Comparison of ENCODE assay signal across 20 cellular contexts in the genomic region with DNA sequence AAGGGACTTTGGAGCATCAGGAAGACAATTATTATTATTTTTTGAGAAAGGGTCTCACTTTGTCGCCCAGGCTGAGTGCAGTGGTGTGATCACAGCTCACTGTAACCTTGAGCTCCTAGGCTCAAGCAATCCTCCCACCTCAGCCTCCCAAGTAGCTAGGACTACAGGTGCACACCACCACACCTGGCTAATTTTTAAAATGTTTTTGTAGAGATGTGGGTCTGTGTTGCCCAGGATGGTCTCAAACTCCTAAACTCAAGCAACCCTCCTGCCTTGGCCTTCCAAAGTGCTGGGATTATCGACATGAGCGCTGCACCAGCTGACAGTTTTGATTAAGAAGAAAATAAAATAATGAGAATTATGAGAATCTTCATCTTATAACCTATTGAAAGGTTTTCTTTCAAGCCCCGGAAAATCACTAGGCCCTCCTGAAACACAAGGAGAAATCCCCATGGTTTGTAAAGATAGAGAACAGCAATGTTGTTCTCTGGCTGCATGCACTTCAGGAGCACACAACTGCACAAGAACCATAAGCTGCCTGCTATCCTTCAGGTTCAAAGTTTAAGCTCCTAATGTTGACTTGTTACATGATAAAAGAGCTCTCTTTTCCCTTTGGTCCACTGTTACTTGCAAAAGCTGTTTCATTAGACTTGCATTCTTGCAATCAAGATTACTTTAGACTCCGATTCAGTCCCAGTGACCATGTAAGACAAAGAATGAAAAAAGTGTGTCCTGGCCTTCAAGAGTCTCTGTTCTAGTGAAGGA. TPM values are rescaled to one million over a fixed set of nuclear protein-coding genes. Genes with fewer than 3 reads are reported as not detected.
DNase-seq lines count a peak whose midpoint lies in the region; ATAC-seq and TF ChIP-seq lines count a peak whose summit lies in the region.
"Had no signal": no experiment of that assay in that cellular context is flagged by ENCODE, and none has a peak within 500 bp of the region (broad histone marks: within the 10 kb centered on the region; RNA-seq: fewer than 3 reads in every experiment).

No MANE protein-coding gene starts in this region.

- CTCF ChIA-PET in WTC11 (lab: Charles Lee), result no interaction called here

- H3K4me1 Mint-ChIP-seq in WTC11 (peaks cover 8% of the 10 kb centered on the region), immature natural killer cell (peaks cover 71 to 82% of the 10 kb centered on the region in 2 donors), mesothelial cell of epicardium (peaks cover 25% of the 10 kb centered on the region)

- TF ChIP-seq CTCF in WTC11 (IDR thresholded peaks at IDR 0.05) (no peak), mesothelial cell of epicardium (IDR thresholded peaks at IDR 0.05; ENCODE audit: unreplicated experiment) (no peak)

- POLR2A ChIA-PET in WTC11 (lab: Charles Lee), result no interaction called here

- H3K9me3 Mint-ChIP-seq in WTC11, result no peaks in the 10 kb centered on the region
- H3K9me3 Mint-ChIP-seq in immature natural killer cell, result no peaks in the 10 kb centered on the region
- no peaks in the 10 kb centered on the region for H3K9me3 Mint-ChIP-seq in mesothelial cell of epicardium

- DNase-seq in WTC11 (ENCODE audit: low spot score), result no peak
- no peak for DNase-seq in immature natural killer cell
- no peak for DNase-seq in mesothelial cell of epicardium (ENCODE audit: low spot score in 2 of 2, unreplicated experiment in 2 of 2)
- no peak for DNase-seq in NCI-H1930 (lab: John Stamatoyannopoulos, UW)
- no peak for DNase-seq in NCI-H146 treated with DMSO at 0.1 percent for 48 hours (lab: John Stamatoyannopoulos, UW; ENCODE audit: unreplicated experiment)
- DNase-seq in DMS53 (lab: John Stamatoyannopoulos, UW), result no peak
- DNase-seq in KBM-7, result no peak
- DNase-seq: BE2C, Caco-2, GOT3, HCEC 1CT, NCI-H1092, NCI-H1436, NCI-H2029, NCI-H2171, NCI-H345, NCI-H524 treated with DMSO at 0.1 percent for 48 hours, Peyer's patch, SJCRH30 had no signal

- H3K27me3 Mint-ChIP-seq in WTC11 (ENCODE audit: low read depth) (no peaks in the 10 kb centered on the region), immature natural killer cell (ENCODE audit: low read depth in 3 of 3) (peaks cover 2 to 22% (median 11%) of the 10 kb centered on the region in 3 donors), mesothelial cell of epicardium (ENCODE audit: low read depth) (no peaks in the 10 kb centered on the region)

- ATAC-seq in WTC11, result no peak
- ATAC-seq: K562 had no signal

- H3K4me3 Mint-ChIP-seq in WTC11 (no peak overlapping the region), immature natural killer cell (peak overlapping the region; percentile 27 to 84 (median 71)), mesothelial cell of epicardium (no peak overlapping the region)

- in situ Hi-C loops in KBM-7 (cut with MboI; ENCODE audit: low pct_unique_long_range_greater_than_20kb, low sequenced_read_pairs), result no loop called here

- H3K36me3 Mint-ChIP-seq in WTC11, result peaks cover 51% of the 10 kb centered on the region
- H3K36me3 Mint-ChIP-seq in immature natural killer cell, result peaks cover 34 to 51% (median 40%) of the 10 kb centered on the region in 3 donors
- peaks cover 35% of the 10 kb centered on the region for H3K36me3 Mint-ChIP-seq in mesothelial cell of epicardium

- H3K27ac Mint-ChIP-seq in WTC11 (no peak overlapping the region), immature natural killer cell (peak overlapping the region; percentile 87 to 97 (median 92)), mesothelial cell of epicardium (peak overlapping the region; percentile 84)

TF ChIP-seq in WTC11, 78 proteins besides CTCF, POLR2A, EP300 and RAD21:
- TF ChIP-seq GABPB1 (CRISPR knock-in tag; IDR thresholded peaks at IDR 0.05), result 0 out of 2 replicates have a peak, but pooled peaks have one; percentile 18
- TF ChIP-seq, protein P1, sequence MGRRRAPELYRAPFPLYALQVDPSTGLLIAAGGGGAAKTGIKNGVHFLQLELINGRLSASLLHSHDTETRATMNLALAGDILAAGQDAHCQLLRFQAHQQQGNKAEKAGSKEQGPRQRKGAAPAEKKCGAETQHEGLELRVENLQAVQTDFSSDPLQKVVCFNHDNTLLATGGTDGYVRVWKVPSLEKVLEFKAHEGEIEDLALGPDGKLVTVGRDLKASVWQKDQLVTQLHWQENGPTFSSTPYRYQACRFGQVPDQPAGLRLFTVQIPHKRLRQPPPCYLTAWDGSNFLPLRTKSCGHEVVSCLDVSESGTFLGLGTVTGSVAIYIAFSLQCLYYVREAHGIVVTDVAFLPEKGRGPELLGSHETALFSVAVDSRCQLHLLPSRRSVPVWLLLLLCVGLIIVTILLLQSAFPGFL (CRISPR knock-in tag; IDR thresholded peaks at IDR 0.05; ENCODE audit: borderline replicate concordance), result no peak

RNA-seq across cellular contexts. Expression of a gene that starts 16.8 kb away (rescaled TPM):
- 23.9 to 38.3 TPM (median 27.3 TPM) in 3 replicates for total RNA-seq in WTC11 (2021)
- polyA plus RNA-seq in immature natural killer cell, result 10 to 100 TPM; 25.1 to 83.2 (median 47.2) TPM
- 35.5 to 39.9 TPM (median 35.8 TPM) in 3 replicates for total RNA-seq in mesothelial cell of epicardium

Comparison
In these comparisons a context has a peak if more than half of its experiments do, and no peak if none do; other contexts are left out.
1. H3K4me3 Mint-ChIP-seq: peak in immature natural killer cell (5 of 5); none in WTC11 (single experiment) and mesothelial cell of epicardium (single experiment).